Comparison of ENCODE assay signal across 24 cellular contexts in the genomic region with DNA sequence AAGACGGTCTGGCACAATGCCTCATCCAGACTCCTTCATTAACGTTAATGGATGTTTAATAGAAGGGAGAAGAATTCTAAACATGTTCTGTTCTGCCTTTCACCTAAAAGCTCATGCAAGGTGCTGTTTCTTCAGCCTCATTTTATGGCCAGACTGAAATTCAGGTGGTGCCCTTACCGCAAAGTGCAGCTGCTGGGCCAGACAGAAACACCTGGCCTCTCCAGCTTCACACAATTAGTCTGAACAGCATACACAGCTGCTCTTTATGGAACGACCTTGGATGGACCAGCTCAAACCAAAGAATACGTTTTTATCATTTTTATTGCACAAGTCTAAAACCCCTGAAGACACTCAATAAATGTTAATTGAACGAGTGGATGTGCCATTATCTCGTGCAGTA. TPM values are rescaled to one million over a fixed set of nuclear protein-coding genes. Genes with fewer than 3 reads are reported as not detected.
DNase-seq lines count a peak whose midpoint lies in the region; ATAC-seq lines count a peak whose summit lies in the region.
"Had no signal": no experiment of that assay in that cellular context is flagged by ENCODE, and none has a peak within 500 bp of the region (broad histone marks: within the 10 kb centered on the region; RNA-seq: fewer than 3 reads in every experiment).

No MANE protein-coding gene starts in this region.

- H3K9me3 ChIP-seq in effector memory CD4-positive, alpha-beta T cell (ENCODE audit: control insufficient read depth, low read length): no peaks in the 10 kb centered on the region
- H3K9me3 ChIP-seq: heart left ventricle, MG63, suprapubic skin had no signal

- no peaks in the 10 kb centered on the region for H3K4me1 ChIP-seq in effector memory CD4-positive, alpha-beta T cell (ENCODE audit: control insufficient read depth, insufficient read depth, low read length, poor library complexity, severe bottlenecking)
- H3K4me1 ChIP-seq: BLaER1 had no signal

- intact Hi-C loops in sciatic nerve (cut with DNase I): no loop called here

- DNase-seq in DMS79 (lab: John Stamatoyannopoulos, UW) (peak; percentile 72), NCI-H187 treated with DMSO at 0.1 percent for 48 hours (lab: John Stamatoyannopoulos, UW) (peak; percentile 95), NCI-H345 treated with DMSO at 0.1 percent for 48 hours (lab: John Stamatoyannopoulos, UW; ENCODE audit: unreplicated experiment) (peak; percentile 75), RPMI8226 (peak; percentile 89), sciatic nerve (ENCODE audit: low spot score) (no peak), NK-92 (lab: John Stamatoyannopoulos, UW; ENCODE audit: unreplicated experiment) (no peak)
- DNase-seq in effector memory CD4-positive, alpha-beta T cell: no peak
- DNase-seq: ACHN; activated CD4-positive, alpha-beta T cell treated with anti-CD3 and anti-CD28 coated beads, Interleukin-2, amount 10 ng/mL, durations not matched to agents 24 days and 14 days; central memory CD4-positive, alpha-beta T cell; H7; heart left ventricle; mesenchymal stem cell; MG63; naive B cell; nucleus accumbens; small intestine; stimulated activated CD4-positive, alpha-beta T cell treated with anti-CD3 and anti-CD28 coated beads, Interleukin-2, amount 100 ng/mL, for 24 hours; T-helper 2 cell had no signal

- no peak for ATAC-seq in HG03521 (IDR thresholded peaks at IDR 0.05; ENCODE audit: unreplicated experiment)
- ATAC-seq in sciatic nerve: no peak
- ATAC-seq: heart left ventricle; stimulated activated memory B cell treated with anti-CD40 and anti-IgM and Interleukin-4, amounts not matched to agents 10 μg/mL and 1 μg/mL and 100 μg/mL, for 72 hours had no signal

- H3K27me3 ChIP-seq in effector memory CD4-positive, alpha-beta T cell (replicated peaks; ENCODE audit: control insufficient read depth, insufficient read depth, low read length, poor library complexity, severe bottlenecking): no peaks in the 10 kb centered on the region
- H3K27me3 ChIP-seq: suprapubic skin had no signal

- H3K27ac ChIP-seq in effector memory CD4-positive, alpha-beta T cell (ENCODE audit: insufficient read depth, low read length, poor library complexity, severe bottlenecking): no peak overlapping the region
- H3K27ac ChIP-seq: BLaER1, heart left ventricle, suprapubic skin had no signal

- H3K36me3 ChIP-seq in effector memory CD4-positive, alpha-beta T cell (ENCODE audit: control insufficient read depth, insufficient read depth, low read length): no peaks in the 10 kb centered on the region
- H3K36me3 ChIP-seq: BLaER1, heart left ventricle, MG63, suprapubic skin had no signal

- H3K4me3 ChIP-seq in effector memory CD4-positive, alpha-beta T cell (ENCODE audit: insufficient read depth, low read depth, low read length, poor library complexity, severe bottlenecking): no peak overlapping the region
- H3K4me3 ChIP-seq: BLaER1, heart left ventricle, MG63, suprapubic skin had no signal

RNA-seq across cellular contexts. Expression of gene SNCAIP, which starts 4.6 kb away (rescaled TPM):
- total RNA-seq in sciatic nerve: 8.1 TPM
- total RNA-seq: activated CD4-positive, alpha-beta T cell treated with anti-CD3 and anti-CD28 coated beads, Interleukin-2, amount 10 ng/mL, durations not matched to agents 24 days and 14 days; activated T-helper 2 cell treated with anti-CD3 and anti-CD28 coated beads, Interferon-gamma antibody, Interleukin-2, Interleukin-4, amounts not matched to agents 10 μg/mL and 5 μg/mL and 100 μg/mL, durations not matched to agents 14 hours and 24 hours and 36 hours had no signal

Comparison
In these comparisons a context has a peak if more than half of its experiments do, and no peak if none do; other contexts are left out.
1. DNase-seq: peak in DMS79 (single experiment), NCI-H187 treated with DMSO at 0.1 percent for 48 hours (single experiment), NCI-H345 treated with DMSO at 0.1 percent for 48 hours (single experiment) and RPMI8226 (single experiment); none in sciatic nerve (single experiment), NK-92 (single experiment) and effector memory CD4-positive, alpha-beta T cell (0 of 3).